Comparison of ENCODE assay signal across 10 cellular contexts in genomic region chr19:32464279-32464678, GRCh38. TPM values are rescaled to one million over a fixed set of nuclear protein-coding genes. Genes with fewer than 3 reads are reported as not detected.
DNase-seq lines count a peak whose midpoint lies in the region; ATAC-seq and TF ChIP-seq lines count a peak whose summit lies in the region.
"Had no signal": no experiment of that assay in that cellular context is flagged by ENCODE, and none has a peak within 500 bp of the region (broad histone marks: within the 10 kb centered on the region; RNA-seq: fewer than 3 reads in every experiment).

No MANE protein-coding gene starts in this region.

- no peak overlapping the region for H3K27ac ChIP-seq in GM23248
- no peak overlapping the region for H3K27ac ChIP-seq in PC-3 (ENCODE audit: low read length)

- no peak for ATAC-seq in PC-3
- no peak for ATAC-seq in stimulated activated naive CD8-positive, alpha-beta T cell treated with anti-CD3 and anti-CD28 coated beads, Interleukin-15, Interleukin-2, amounts not matched to agents 100 U/mL and 50 U/mL, for 24 hours
- no peak for ATAC-seq in activated CD8-positive, alpha-beta memory T cell treated with anti-CD3 and anti-CD28 coated beads, Interleukin-2, amount 10 ng/mL, durations not matched to agents 7 days and 5 days
- ATAC-seq in GM18861 (IDR thresholded peaks at IDR 0.05; ENCODE audit: unreplicated experiment) = no peak

- DNase-seq in AG09309 (ENCODE audit: low read depth) (no peak), GM23248 (peak; percentile 24), PC-3 (peak; percentile 42), fibroblast of the aortic adventitia (ENCODE audit: low read depth) (peak; percentile 26), UCSD-AML1 (lab: John Stamatoyannopoulos, UW; ENCODE audit: unreplicated experiment) (no peak)
- no peak for DNase-seq in stimulated activated naive CD8-positive, alpha-beta T cell treated with anti-CD3 and anti-CD28 coated beads, Interleukin-15, Interleukin-2, amounts not matched to agents 100 U/mL and 50 U/mL, for 24 hours
- DNase-seq in activated CD8-positive, alpha-beta memory T cell treated with anti-CD3 and anti-CD28 coated beads, Interleukin-2, amount 10 ng/mL, durations not matched to agents 7 days and 5 days = no peak
- DNase-seq: activated naive CD4-positive, alpha-beta T cell treated with anti-CD3 and anti-CD28 coated beads, Interleukin-2, amount 10 ng/mL, durations not matched to agents 7 days and 5 days; stimulated activated CD4-positive, alpha-beta T cell treated with anti-CD3 and anti-CD28 coated beads, Interleukin-4, amount 100 ng/mL, for 24 hours had no signal

- no peaks in the 10 kb centered on the region for H3F3A ChIP-seq in GM23248 (ENCODE audit: insufficient read depth)
- no peaks in the 10 kb centered on the region for H3F3A ChIP-seq in PC-3 (ENCODE audit: low read length, unreplicated experiment)

- H2AFZ ChIP-seq in GM23248 (no peak overlapping the region), PC-3 (ENCODE audit: low read length) (no peak overlapping the region)

- no peaks in the 10 kb centered on the region for H3K9me3 Mint-ChIP-seq in activated CD8-positive, alpha-beta memory T cell treated with anti-CD3 and anti-CD28 coated beads, Interleukin-2, amount 10 ng/mL, durations not matched to agents 7 days and 5 days (ENCODE audit: low read depth)
- H3K9me3 Mint-ChIP-seq: activated naive CD4-positive, alpha-beta T cell treated with anti-CD3 and anti-CD28 coated beads, Interleukin-2, amount 10 ng/mL, durations not matched to agents 7 days and 5 days had no signal

- CTCF ChIA-PET in PC-3 (lab: Charles Lee) = interaction anchor here (0.6 kb wide), 2 partner anchors 105 to 119 kb away, joined by 3 to 4 read pairs; partner anchors contain the start of gene ZNF507
- CTCF ChIA-PET in activated CD8-positive, alpha-beta memory T cell treated with anti-CD3 and anti-CD28 coated beads, Interleukin-2, amount 10 ng/mL, durations not matched to agents 7 days and 5 days (lab: Charles Lee) = interaction anchor here (1.1 to 1.6 kb wide), 5 partner anchors 24 to 109 kb away, joined by 3 to 5 read pairs (median 3); partner anchors contain the start of gene DPY19L3

- no peaks in the 10 kb centered on the region for H3K27me3 Mint-ChIP-seq in activated CD8-positive, alpha-beta memory T cell treated with anti-CD3 and anti-CD28 coated beads, Interleukin-2, amount 10 ng/mL, durations not matched to agents 7 days and 5 days
- H3K27me3 Mint-ChIP-seq: activated naive CD4-positive, alpha-beta T cell treated with anti-CD3 and anti-CD28 coated beads, Interleukin-2, amount 10 ng/mL, durations not matched to agents 7 days and 5 days had no signal

- H3K9ac ChIP-seq in GM23248 (no peak overlapping the region), PC-3 (ENCODE audit: low read length) (no peak overlapping the region)

- TF ChIP-seq CTCF in AG09309 (IDR thresholded peaks at IDR 0.05; ENCODE audit: control insufficient read depth, insufficient read depth, low read depth, low read length, missing control alignments) = peak; percentile 20
- peak; percentile 53; the same call in 1 of the 2 replicates for TF ChIP-seq CTCF in PC-3 (conservative IDR thresholded peaks at IDR 0.05; ENCODE audit: low read depth, low read length)
- peak; percentile 37 for TF ChIP-seq CTCF in fibroblast of the aortic adventitia (IDR thresholded peaks at IDR 0.05; ENCODE audit: insufficient read depth, low read length)

- H3K36me3 ChIP-seq in GM23248 (ENCODE audit: low read depth) (peaks cover 14% of the 10 kb centered on the region; the same call in 1 of the 2 replicates), PC-3 (ENCODE audit: low read depth, low read length) (no peaks in the 10 kb centered on the region)

- H3K79me2 ChIP-seq in GM23248 (ENCODE audit: insufficient read depth) (no peaks in the 10 kb centered on the region), PC-3 (ENCODE audit: low read length) (no peaks in the 10 kb centered on the region)

- in situ Hi-C loops in GM23248 (cut with MboI) = no loop called here

- H3K9me3 ChIP-seq in GM23248 (ENCODE audit: low read depth) = no peaks in the 10 kb centered on the region
- H3K9me3 ChIP-seq in PC-3 (ENCODE audit: low read length) = no peaks in the 10 kb centered on the region

- H3K4me1 Mint-ChIP-seq in activated CD8-positive, alpha-beta memory T cell treated with anti-CD3 and anti-CD28 coated beads, Interleukin-2, amount 10 ng/mL, durations not matched to agents 7 days and 5 days = peaks cover 7% of the 10 kb centered on the region
- H3K4me1 Mint-ChIP-seq: activated naive CD4-positive, alpha-beta T cell treated with anti-CD3 and anti-CD28 coated beads, Interleukin-2, amount 10 ng/mL, durations not matched to agents 7 days and 5 days had no signal

- BruUV-seq in PC-3 (replicated peaks; lab: Mats Ljungman, UMichigan) = no TSS peak

- H3K4me1 ChIP-seq in GM23248 (ENCODE audit: insufficient read depth) (no peaks in the 10 kb centered on the region), PC-3 (ENCODE audit: insufficient read depth, low read length) (no peaks in the 10 kb centered on the region)

- H3K36me3 Mint-ChIP-seq in activated CD8-positive, alpha-beta memory T cell treated with anti-CD3 and anti-CD28 coated beads, Interleukin-2, amount 10 ng/mL, durations not matched to agents 7 days and 5 days = peaks cover 4% of the 10 kb centered on the region
- H3K36me3 Mint-ChIP-seq: activated naive CD4-positive, alpha-beta T cell treated with anti-CD3 and anti-CD28 coated beads, Interleukin-2, amount 10 ng/mL, durations not matched to agents 7 days and 5 days had no signal

- H3K4me3 ChIP-seq in AG09309 (ENCODE audit: control insufficient read depth, low read depth, low read length) = no peak overlapping the region
- H3K4me3 ChIP-seq in GM23248 = no peak overlapping the region
- H3K4me3 ChIP-seq in PC-3 (ENCODE audit: low read length) = no peak overlapping the region
- H3K4me3 ChIP-seq in fibroblast of the aortic adventitia (ENCODE audit: low read depth, low read length) = no peak overlapping the region

- H3K4me3 Mint-ChIP-seq in activated CD8-positive, alpha-beta memory T cell treated with anti-CD3 and anti-CD28 coated beads, Interleukin-2, amount 10 ng/mL, durations not matched to agents 7 days and 5 days = no peak overlapping the region
- H3K4me3 Mint-ChIP-seq: activated naive CD4-positive, alpha-beta T cell treated with anti-CD3 and anti-CD28 coated beads, Interleukin-2, amount 10 ng/mL, durations not matched to agents 7 days and 5 days had no signal

- H4K20me1 ChIP-seq in GM23248 (ENCODE audit: insufficient read depth) (no peaks in the 10 kb centered on the region), PC-3 (ENCODE audit: low read length) (no peaks in the 10 kb centered on the region)

- intact Hi-C loops in PC-3 (cut with micrococcal nuclease) = loop anchor here (1.0 kb wide), 1 partner anchor 106 kb away; no protein-coding TSS in a partner anchor

- no peaks in the 10 kb centered on the region for H3K27me3 ChIP-seq in GM23248 (replicated peaks; ENCODE audit: insufficient read depth)
- H3K27me3 ChIP-seq in PC-3 (ENCODE audit: low read length) = no peaks in the 10 kb centered on the region

- POLR2A ChIA-PET in PC-3 (lab: Charles Lee; ENCODE audit: unreplicated experiment) = interaction anchor here (0.7 kb wide), 1 partner anchor 83 kb away, joined by 4 read pairs; no protein-coding TSS in a partner anchor

- no peak overlapping the region for H3K4me2 ChIP-seq in GM23248 (ENCODE audit: unreplicated experiment)
- no peak overlapping the region for H3K4me2 ChIP-seq in PC-3 (ENCODE audit: low read length)

- WGBS in GM23248 (ENCODE audit: low coverage in 1 of 2, low lambda C conversion rate in 2 of 2, missing lambda C conversion rate in 2 of 2), 2 experiments = 80 to 84% methylated on average over 2 of the region's 2 CpGs

- H3K27ac Mint-ChIP-seq in activated CD8-positive, alpha-beta memory T cell treated with anti-CD3 and anti-CD28 coated beads, Interleukin-2, amount 10 ng/mL, durations not matched to agents 7 days and 5 days = no peak overlapping the region
- H3K27ac Mint-ChIP-seq: activated naive CD4-positive, alpha-beta T cell treated with anti-CD3 and anti-CD28 coated beads, Interleukin-2, amount 10 ng/mL, durations not matched to agents 7 days and 5 days had no signal

- no peaks in the 10 kb centered on the region for H3K9me2 ChIP-seq in GM23248 (ENCODE audit: insufficient read depth)
- no peaks in the 10 kb centered on the region for H3K9me2 ChIP-seq in PC-3 (replicated peaks; ENCODE audit: low read length)

RNA-seq across cellular contexts. Expression of gene DPY19L3, which starts 58.7 kb away (rescaled TPM):
- 15.3 and 20.0 TPM in 2 replicates for total RNA-seq in GM23248 (2014; rRNA removed; shearing (Covaris generic))
- 7.5 and 7.6 TPM in 2 replicates for polyA plus RNA-seq in GM23248 (2016; fragmentation: Nextera tagmentation; extraction: Ambion mirVana)
- 4.0 and 4.4 TPM in 2 replicates for total RNA-seq in PC-3 (2014; rRNA removed)
- total RNA-seq in fibroblast of the aortic adventitia (ENCODE audit: low replicate concordance) = 21.9 and 36.2 TPM in 2 replicates
- total RNA-seq in activated CD8-positive, alpha-beta memory T cell treated with anti-CD3 and anti-CD28 coated beads, Interleukin-2, amount 10 ng/mL, durations not matched to agents 7 days and 5 days = 10 to 100 TPM in 1 of 2 experiments, 1 to 10 TPM in 1; 8.9 to 10.2 TPM

Comparison
In these comparisons a context has a peak if more than half of its experiments do, and no peak if none do; other contexts are left out.
1. DNase-seq: peak in GM23248 (single experiment), PC-3 (single experiment) and fibroblast of the aortic adventitia (single experiment); none in AG09309 (single experiment), UCSD-AML1 (single experiment), stimulated activated naive CD8-positive, alpha-beta T cell treated with anti-CD3 and anti-CD28 coated beads, Interleukin-15, Interleukin-2, amounts not matched to agents 100 U/mL and 50 U/mL, for 24 hours (single experiment) and activated CD8-positive, alpha-beta memory T cell treated with anti-CD3 and anti-CD28 coated beads, Interleukin-2, amount 10 ng/mL, durations not matched to agents 7 days and 5 days (single experiment).
2. Peak in every context shown above with its lines, with median percentiles within 50 percentile points of each other: CTCF ChIP-seq.